29 cellular contexts compared by ENCODE assay signal in genomic region chr19:10636304-10636972, GRCh38. TPM values are rescaled to one million over a fixed set of nuclear protein-coding genes. Genes with fewer than 3 reads are reported as not detected.
DNase-seq lines count a peak whose midpoint lies in the region; ATAC-seq, FAIRE-seq and TF ChIP-seq lines count a peak whose summit lies in the region.
"Had no signal": no experiment of that assay in that cellular context is flagged by ENCODE, and none has a peak within 500 bp of the region (broad histone marks: within the 10 kb centered on the region; RNA-seq: fewer than 3 reads in every experiment).

No MANE protein-coding gene starts in this region.

- peak overlapping the region; percentile 49 for H4K91ac ChIP-seq in mesenchymal stem cell (ENCODE audit: low read length)

- H3K4me1 Mint-ChIP-seq in natural killer cell = peaks cover 12 to 26% of the 10 kb centered on the region in 2 donors
- H3K4me1 Mint-ChIP-seq in natural killer cell treated with Interleukin-12 subunit alpha and Interleukin-12 subunit beta and Interleukin-15 and Interleukin-18, amount 100 ng/mL, for 72 hours (ENCODE audit: low read depth in 2 of 2) = peaks cover 8 to 22% of the 10 kb centered on the region in 2 donors

- H2AFZ ChIP-seq in K562 (ENCODE audit: low read depth, low read length) (no peak overlapping the region), mesenchymal stem cell (ENCODE audit: low read depth, low read length) (no peak overlapping the region)

- peak overlapping the region; percentile 30 for H4K8ac ChIP-seq in mesenchymal stem cell (ENCODE audit: low read length)

- H2BK12ac ChIP-seq in mesenchymal stem cell (ENCODE audit: low read length in 2 of 2) = no peak overlapping the region

- H3K4ac ChIP-seq in mesenchymal stem cell (ENCODE audit: low read depth in 1 of 2, low read length in 2 of 2) = no peak overlapping the region

- H3K27me3 ChIP-seq in K562 (ENCODE audit: control insufficient read depth in 2 of 2, insufficient read depth in 2 of 2, low read length in 2 of 2) = no peaks in the 10 kb centered on the region
- H3K27me3 ChIP-seq in mesenchymal stem cell (ENCODE audit: control insufficient read depth in 1 of 2, insufficient read depth in 1 of 2, low read length in 2 of 2) = no peaks in the 10 kb centered on the region
- no peaks in the 10 kb centered on the region for H3K27me3 ChIP-seq in upper lobe of right lung
- H3K27me3 ChIP-seq: MG63 had no signal

- no peak overlapping the region for H2BK15ac ChIP-seq in mesenchymal stem cell (ENCODE audit: low read depth, poor library complexity, severe bottlenecking)

- TF ChIP-seq POLR2A in K562 (conservative IDR thresholded peaks at IDR 0.05) = no peak

- H3K36me3 ChIP-seq in K562 (ENCODE audit: control insufficient read depth, insufficient read depth, low read length) (peaks cover 34% of the 10 kb centered on the region; the same call in 2 of the 3 replicates), mesenchymal stem cell (ENCODE audit: control insufficient read depth in 1 of 2, insufficient read depth in 2 of 2, low read depth in 1 of 2, low read length in 2 of 2) (peaks cover 58 to 81% of the 10 kb centered on the region in 2 experiments), upper lobe of right lung (peaks cover 95% of the 10 kb centered on the region), mucosa of descending colon (ENCODE audit: low read depth) (peaks cover 6% of the 10 kb centered on the region)
- H3K36me3 ChIP-seq: MG63 had no signal

- no peak overlapping the region for H3K18ac ChIP-seq in mesenchymal stem cell (ENCODE audit: low read depth in 1 of 2, low read length in 2 of 2)

- no peaks in the 10 kb centered on the region for H3K9me3 Mint-ChIP-seq in natural killer cell
- H3K9me3 Mint-ChIP-seq in natural killer cell treated with Interleukin-12 subunit alpha and Interleukin-12 subunit beta and Interleukin-15 and Interleukin-18, amount 100 ng/mL, for 72 hours = no peaks in the 10 kb centered on the region
- H3K9me3 Mint-ChIP-seq: CD14-positive monocyte, HFFc6 had no signal

- ATAC-seq in natural killer cell (no peak), K562 (no peak), upper lobe of right lung (no peak), mucosa of descending colon (no peak)
- no peak for ATAC-seq in natural killer cell treated with Interleukin-12 subunit alpha and Interleukin-12 subunit beta and Interleukin-15 and Interleukin-18, amount 100 ng/mL, for 72 hours

- 90% methylated on average over 26 of the region's 37 CpGs for WGBS in K562 (ENCODE audit: insufficient coverage, low coverage, missing lambda C conversion rate)
- 96% methylated on average over 37 of the region's 37 CpGs for WGBS in mesenchymal stem cell

- FAIRE-seq in K562 (lab: Jason Lieb, UNC) = no peak
- FAIRE-seq: bronchial epithelial cell, endometrium had no signal

- H4K20me1 ChIP-seq in K562 (replicated peaks; ENCODE audit: control insufficient read depth, insufficient read depth, low read length) = no peaks in the 10 kb centered on the region

- DNase-seq in natural killer cell = no peak
- DNase-seq in natural killer cell treated with Interleukin-12 subunit alpha and Interleukin-12 subunit beta and Interleukin-15 and Interleukin-18, amount 100 ng/mL, for 72 hours (ENCODE audit: low spot score) = no peak
- DNase-seq in K562 (ENCODE audit: extremely low read depth in 1 of 4, low spot score in 3 of 4) = no peak
- no peak for DNase-seq in mesenchymal stem cell
- DNase-seq in upper lobe of right lung = no peak
- DNase-seq in SKM-1 (lab: John Stamatoyannopoulos, UW; ENCODE audit: unreplicated experiment) = no peak
- no peak for DNase-seq in activated CD4-positive, alpha-beta T cell treated with anti-CD3 and anti-CD28 coated beads, Interleukin-2, amount 50 U/mL, for 1 hour
- no peak for DNase-seq in mucosa of descending colon
- DNase-seq: activated gamma-delta T cell; cortex of kidney; DMS 273 treated with DMSO at 0.1 percent for 48 hours; HFFc6; KBM-7; kidney glomerular epithelial cell; MG63; NCI-H1436 treated with DMSO at 0.1 percent for 48 hours; NCI-H2107; NCI-H446; NCI-H82; RPMI8226; stimulated activated naive CD4-positive, alpha-beta T cell; WERI-Rb-1 had no signal

- no peak overlapping the region for H3K4me3 Mint-ChIP-seq in natural killer cell
- H3K4me3 Mint-ChIP-seq in natural killer cell treated with Interleukin-12 subunit alpha and Interleukin-12 subunit beta and Interleukin-15 and Interleukin-18, amount 100 ng/mL, for 72 hours = no peak overlapping the region
- H3K4me3 Mint-ChIP-seq: HFFc6 had no signal

- CTCF ChIA-PET in K562 (lab: Yijun Ruan, JAX; ENCODE audit: low intra/inter-chr PET ratio) = interaction anchor here (0.6 kb wide), 1 partner anchor 381 kb away, joined by 3 read pairs; no protein-coding TSS in a partner anchor

- H3K79me2 ChIP-seq in K562 (ENCODE audit: control insufficient read depth, insufficient read depth, low read length) = no peaks in the 10 kb centered on the region

- no TSS peak for BruUV-seq in K562 (replicated peaks; lab: Mats Ljungman, UMichigan)

- no peak overlapping the region for H2AK5ac ChIP-seq in mesenchymal stem cell (ENCODE audit: low read length, severe bottlenecking)

- intact Hi-C loops in natural killer cell (cut with micrococcal nuclease) = no loop called here
- intact Hi-C loops in K562 (cut with micrococcal nuclease) = no loop called here
- intact Hi-C loops in upper lobe of right lung (cut with DNase I) = no loop called here
- intact Hi-C loops in mucosa of descending colon (cut with DNase I, micrococcal nuclease) = no loop called here

- H3K27me3 Mint-ChIP-seq in natural killer cell (ENCODE audit: low read depth in 2 of 2) = no peaks in the 10 kb centered on the region
- no peaks in the 10 kb centered on the region for H3K27me3 Mint-ChIP-seq in natural killer cell treated with Interleukin-12 subunit alpha and Interleukin-12 subunit beta and Interleukin-15 and Interleukin-18, amount 100 ng/mL, for 72 hours

- H3K27ac Mint-ChIP-seq in natural killer cell = peak overlapping the region; percentile 7 to 73
- H3K27ac Mint-ChIP-seq in natural killer cell treated with Interleukin-12 subunit alpha and Interleukin-12 subunit beta and Interleukin-15 and Interleukin-18, amount 100 ng/mL, for 72 hours = peak overlapping the region in 1 of 2 donors; percentile 19
- H3K27ac Mint-ChIP-seq: HFFc6 had no signal

- H3K4me1 ChIP-seq in K562 (replicated peaks in 1 of 2; ENCODE audit: control insufficient read depth in 2 of 2, insufficient read depth in 2 of 2, low read length in 2 of 2) (peaks cover 0 to 6% of the 10 kb centered on the region in 2 experiments; a peak in 2 of 5 replicates), mesenchymal stem cell (ENCODE audit: control insufficient read depth, insufficient read depth, low read depth, low read length) (no peaks in the 10 kb centered on the region), upper lobe of right lung (peaks cover 21% of the 10 kb centered on the region), mucosa of descending colon (ENCODE audit: low read depth) (peaks cover 3% of the 10 kb centered on the region)

- no peak for TF ChIP-seq RAD21 in K562 (CRISPR knock-in tag; conservative IDR thresholded peaks at IDR 0.05 in 1 of 2, IDR thresholded peaks at IDR 0.05 in 1 of 2)

- H3K14ac ChIP-seq in mesenchymal stem cell (ENCODE audit: low read length in 2 of 2) = no peak overlapping the region

- H2BK120ac ChIP-seq in mesenchymal stem cell (ENCODE audit: low read depth, low read length) = no peak overlapping the region

- peaks cover 11% of the 10 kb centered on the region for H3K79me1 ChIP-seq in mesenchymal stem cell (replicated peaks; ENCODE audit: low read length, poor library complexity, severe bottlenecking)

- no peak overlapping the region for H3K27ac ChIP-seq in K562 (ENCODE audit: extremely low read depth, low read depth, low read length)
- no peak overlapping the region for H3K27ac ChIP-seq in mesenchymal stem cell (ENCODE audit: low read length, poor library complexity, severe bottlenecking)
- H3K27ac ChIP-seq in upper lobe of right lung = peak overlapping the region; percentile 17
- H3K27ac ChIP-seq: WERI-Rb-1 had no signal

- H3K4me3 ChIP-seq in K562 = no peak overlapping the region
- H3K4me3 ChIP-seq in mesenchymal stem cell (ENCODE audit: insufficient read depth in 1 of 2, low read depth in 1 of 2, low read length in 2 of 2) = no peak overlapping the region
- no peak overlapping the region for H3K4me3 ChIP-seq in upper lobe of right lung
- no peak overlapping the region for H3K4me3 ChIP-seq in mucosa of descending colon
- H3K4me3 ChIP-seq: lung, MG63, smooth muscle cell had no signal

- peaks cover 19% of the 10 kb centered on the region for H3K36me3 Mint-ChIP-seq in natural killer cell
- H3K36me3 Mint-ChIP-seq in natural killer cell treated with Interleukin-12 subunit alpha and Interleukin-12 subunit beta and Interleukin-15 and Interleukin-18, amount 100 ng/mL, for 72 hours = peaks cover 12% of the 10 kb centered on the region

- H3K4me2 ChIP-seq in K562 (ENCODE audit: insufficient read depth, low read length) = no peak overlapping the region
- H3K4me2 ChIP-seq in mesenchymal stem cell (ENCODE audit: low read length, poor library complexity, severe bottlenecking) = no peak overlapping the region
- H3K4me2 ChIP-seq: smooth muscle cell had no signal

- TF ChIP-seq EP300 in K562 (IDR thresholded peaks at IDR 0.05; ENCODE audit: low read length) = no peak

- H3K9me3 ChIP-seq in K562 (replicated peaks; ENCODE audit: control insufficient read depth, insufficient read depth, low read depth, low read length) (no peaks in the 10 kb centered on the region), mesenchymal stem cell (ENCODE audit: control insufficient read depth, low read length) (no peaks in the 10 kb centered on the region), upper lobe of right lung (no peaks in the 10 kb centered on the region), mucosa of descending colon (no peaks in the 10 kb centered on the region)
- H3K9me3 ChIP-seq: MG63 had no signal

- no peak overlapping the region for H3K23ac ChIP-seq in mesenchymal stem cell (ENCODE audit: low read length in 2 of 2)

- POLR2A ChIA-PET in K562 (lab: Yijun Ruan, JAX) = interaction anchor here (0.7 kb wide), 1 partner anchor 100 kb away, joined by 3 read pairs; no protein-coding TSS in a partner anchor

- H3K9me1 ChIP-seq in K562 (ENCODE audit: control insufficient read depth, insufficient read depth, low read length) = peaks cover 4% of the 10 kb centered on the region

- in situ Hi-C loops in K562 (cut with MboI) = no loop called here

- TF ChIP-seq CTCF in natural killer cell (IDR thresholded peaks at IDR 0.05) = no peak
- TF ChIP-seq CTCF in K562 (IDR thresholded peaks at IDR 0.05 in 2 of 3, conservative IDR thresholded peaks at IDR 0.05 in 1 of 3; ENCODE audit: insufficient read depth in 2 of 3, low read depth in 1 of 3, low read length in 3 of 3) = no peak
- no peak for TF ChIP-seq CTCF in upper lobe of right lung (IDR thresholded peaks at IDR 0.05)
- TF ChIP-seq CTCF in mucosa of descending colon (IDR thresholded peaks at IDR 0.05) = no peak

- H3K9ac ChIP-seq in K562 (ENCODE audit: insufficient read depth in 1 of 2, low read depth in 2 of 2, low read length in 2 of 2) = peak overlapping the region in 1 of 2 experiments; percentile 58; a peak in 2 of 4 replicates
- no peak overlapping the region for H3K9ac ChIP-seq in mesenchymal stem cell (ENCODE audit: low read length)

- no peak overlapping the region for H2BK5ac ChIP-seq in mesenchymal stem cell (ENCODE audit: low read depth, low read length, poor library complexity, severe bottlenecking)

RNA-seq across cellular contexts. Expression of gene SLC44A2, which starts 11.1 kb away (rescaled TPM):
- total RNA-seq in natural killer cell (100 to 1,000 TPM; 231 to 306 (median 279) TPM), K562 (2014; rRNA removed) (6.8 and 14.4 TPM in 2 replicates), K562 (2014; rRNA removed; fragmentation: Illumina TruSeq; extraction: Trizol) (6.2 and 6.5 TPM in 2 replicates), K562 (2015; rRNA removed; fragmentation: Illumina TruSeq; extraction: Trizol) (8.0 and 8.1 TPM in 2 replicates), K562 (2021) (30.2 and 34.2 TPM in 2 replicates), upper lobe of right lung (293 TPM), mucosa of descending colon (100 to 1,000 TPM in 2 of 3 donors, 10 to 100 TPM in 1; 90.0 to 179 (median 116) TPM)
- 10 to 100 TPM; 63.9 to 67.9 TPM for total RNA-seq in natural killer cell treated with Interleukin-12 subunit alpha and Interleukin-12 subunit beta and Interleukin-15 and Interleukin-18, amount 100 ng/mL, for 72 hours
- 37.8 and 63.7 TPM in 2 replicates for total RNA-seq in K562 (2011; cell fraction: chromatin; rRNA removed; ENCODE audit: low replicate concordance)
- total RNA-seq in K562 (2011; cell fraction: nucleolus; rRNA removed) = 41.6 and 41.7 TPM in 2 replicates
- total RNA-seq in K562 (2011; cell fraction: nucleoplasm; rRNA removed) = 44.4 and 57.3 TPM in 2 replicates
- polyA plus RNA-seq in K562 (2011; rRNA removed) (15.1 and 23.3 TPM in 2 replicates), K562 (2014; fragmentation: Illumina TruSeq; extraction: Trizol) (26.3 and 33.0 TPM in 2 replicates), K562 (2014; fragmentation: Nextera tagmentation; extraction: Ambion mirVana) (1 to 10 TPM; 1.1 to 2.3 TPM), K562 (2014; rRNA removed) (12.4 and 16.7 TPM in 2 replicates)
- polyA plus RNA-seq in K562 (2011; cell fraction: cytosol; rRNA removed) = 22.5 and 26.7 TPM in 2 replicates
- 44.7 and 54.4 TPM in 2 replicates for polyA plus RNA-seq in K562 (2011; cell fraction: nucleus; rRNA removed)
- polyA plus RNA-seq in K562 (2012) = 29.6 and 49.8 TPM in 2 replicates
- 18.5 and 22.8 TPM in 2 replicates for polyA minus RNA-seq in K562 (2011; rRNA and poly(A)+ RNA removed)
- polyA minus RNA-seq in K562 (2011; cell fraction: cytosol; rRNA and poly(A)+ RNA removed) = 18.0 and 33.3 TPM in 2 replicates
- 7.8 and 11.1 TPM in 2 replicates for polyA minus RNA-seq in K562 (2011; cell fraction: nucleus; rRNA and poly(A)+ RNA removed)
- 140 TPM for polyA plus RNA-seq in mesenchymal stem cell (2013, experiment 1 of 2)
- polyA plus RNA-seq in mesenchymal stem cell (2013, experiment 2 of 2) = 144 TPM

RNA-seq across cellular contexts. Expression of gene ILF3, which starts 17.7 kb away (rescaled TPM):
- total RNA-seq in natural killer cell (100 to 1,000 TPM; 329 to 365 (median 332) TPM), K562 (2014; rRNA removed) (141 and 169 TPM in 2 replicates), K562 (2014; rRNA removed; fragmentation: Illumina TruSeq; extraction: Trizol) (122 and 125 TPM in 2 replicates), K562 (2015; rRNA removed; fragmentation: Illumina TruSeq; extraction: Trizol) (179 and 183 TPM in 2 replicates), K562 (2021) (408 and 453 TPM in 2 replicates), upper lobe of right lung (182 TPM), mucosa of descending colon (100 to 1,000 TPM; 151 to 213 (median 178) TPM)
- total RNA-seq in natural killer cell treated with Interleukin-12 subunit alpha and Interleukin-12 subunit beta and Interleukin-15 and Interleukin-18, amount 100 ng/mL, for 72 hours = 100 to 1,000 TPM; 298 to 579 TPM
- total RNA-seq in K562 (2011; cell fraction: chromatin; rRNA removed; ENCODE audit: low replicate concordance) = 430 and 677 TPM in 2 replicates
- total RNA-seq in K562 (2011; cell fraction: nucleolus; rRNA removed) = 329 and 377 TPM in 2 replicates
- 305 and 307 TPM in 2 replicates for total RNA-seq in K562 (2011; cell fraction: nucleoplasm; rRNA removed)
- polyA plus RNA-seq in K562 (2011; rRNA removed) (175 and 376 TPM in 2 replicates), K562 (2014; fragmentation: Illumina TruSeq; extraction: Trizol) (342 and 395 TPM in 2 replicates), K562 (2014; fragmentation: Nextera tagmentation; extraction: Ambion mirVana) (10 to 100 TPM; 26.0 to 27.5 TPM), K562 (2014; rRNA removed) (231 and 240 TPM in 2 replicates)
- 127 and 144 TPM in 2 replicates for polyA plus RNA-seq in K562 (2011; cell fraction: cytosol; rRNA removed)
- polyA plus RNA-seq in K562 (2011; cell fraction: nucleus; rRNA removed) = 442 and 520 TPM in 2 replicates
- polyA plus RNA-seq in K562 (2012) = 205 and 346 TPM in 2 replicates
- polyA minus RNA-seq in K562 (2011; rRNA and poly(A)+ RNA removed) = 144 and 225 TPM in 2 replicates
- 105 and 160 TPM in 2 replicates for polyA minus RNA-seq in K562 (2011; cell fraction: cytosol; rRNA and poly(A)+ RNA removed)
- 106 and 132 TPM in 2 replicates for polyA minus RNA-seq in K562 (2011; cell fraction: nucleus; rRNA and poly(A)+ RNA removed)
- 127 TPM for polyA plus RNA-seq in mesenchymal stem cell (2013, experiment 1 of 2)
- polyA plus RNA-seq in mesenchymal stem cell (2013, experiment 2 of 2) = 122 TPM

RNA-seq across cellular contexts. Expression of gene AP1M2, which starts 49.3 kb away (rescaled TPM):
- total RNA-seq in natural killer cell (1 to 10 TPM in 1 of 3 donors, not detected in 2; 1.3 TPM), K562 (2014; rRNA removed) (0.59 TPM in 1 of 2 replicates, not detected in the other), K562 (2014; rRNA removed; fragmentation: Illumina TruSeq; extraction: Trizol) (0.57 and 1.3 TPM in 2 replicates), K562 (2015; rRNA removed; fragmentation: Illumina TruSeq; extraction: Trizol) (0.15 TPM in 1 of 2 replicates, not detected in the other), K562 (2021) (0.33 and 0.40 TPM in 2 replicates), upper lobe of right lung (37.8 TPM), mucosa of descending colon (100 to 1,000 TPM in 2 of 3 donors, 10 to 100 TPM in 1; 42.6 to 140 (median 131) TPM)
- total RNA-seq in natural killer cell treated with Interleukin-12 subunit alpha and Interleukin-12 subunit beta and Interleukin-15 and Interleukin-18, amount 100 ng/mL, for 72 hours = not detected
- not detected in 2 replicates for total RNA-seq in K562 (2011; cell fraction: chromatin; rRNA removed; ENCODE audit: low replicate concordance)
- total RNA-seq in K562 (2011; cell fraction: nucleolus; rRNA removed) = 1.2 TPM in 1 of 2 replicates, not detected in the other
- 1.1 and 1.7 TPM in 2 replicates for total RNA-seq in K562 (2011; cell fraction: nucleoplasm; rRNA removed)
- polyA plus RNA-seq in K562 (2011; rRNA removed) (0.39 and 0.50 TPM in 2 replicates), K562 (2014; fragmentation: Illumina TruSeq; extraction: Trizol) (0.68 TPM in 1 of 2 replicates, not detected in the other), K562 (2014; fragmentation: Nextera tagmentation; extraction: Ambion mirVana) (1 to 10 TPM; 1.1 to 1.4 TPM), K562 (2014; rRNA removed) (1.1 and 1.3 TPM in 2 replicates)
- 0.34 and 1.0 TPM in 2 replicates for polyA plus RNA-seq in K562 (2011; cell fraction: cytosol; rRNA removed)
- polyA plus RNA-seq in K562 (2011; cell fraction: nucleus; rRNA removed) = 0.24 and 0.41 TPM in 2 replicates
- 0.55 and 0.68 TPM in 2 replicates for polyA plus RNA-seq in K562 (2012)
- 0.11 TPM in 1 of 2 replicates, not detected in the other for polyA minus RNA-seq in K562 (2011; rRNA and poly(A)+ RNA removed)
- 0.95 and 2.2 TPM in 2 replicates for polyA minus RNA-seq in K562 (2011; cell fraction: cytosol; rRNA and poly(A)+ RNA removed)
- polyA minus RNA-seq in K562 (2011; cell fraction: nucleus; rRNA and poly(A)+ RNA removed) = 0.78 TPM in 1 of 2 replicates, not detected in the other
- 1.3 TPM for polyA plus RNA-seq in mesenchymal stem cell (2013, experiment 1 of 2)
- 2.3 TPM for polyA plus RNA-seq in mesenchymal stem cell (2013, experiment 2 of 2)
- total RNA-seq: SK-MEL-5; T-helper 2 cell treated with Interferon-gamma antibody and Interleukin-4, amounts not matched to agents 100 ng/mL and 5 ng/mL, for 36 hours had no signal

Comparison
In these comparisons a context has a peak if more than half of its experiments do, and no peak if none do; other contexts are left out.
1. RNA of gene AP1M2, which starts 49.3 kb away (total RNA-seq): 42.6 to 140 TPM in mucosa of descending colon and 37.8 TPM in upper lobe of right lung (single experiment); 0.15 to 1.7 TPM in K562, 1.3 TPM in natural killer cell and not detected in natural killer cell treated with Interleukin-12 subunit alpha and Interleukin-12 subunit beta and Interleukin-15 and Interleukin-18, amount 100 ng/mL, for 72 hours; every median in the first group is over 10 times any median in the second.